ENCODE assay signal across 17 cellular contexts in genomic region chr11:33116535-33116934, GRCh38. TPM values are rescaled to one million over a fixed set of nuclear protein-coding genes. Genes with fewer than 3 reads are reported as not detected.
A peak's percentile ranks its signal among the peaks of the same experiment; 100 is the strongest.
DNase-seq lines count a peak whose midpoint lies in the region; ATAC-seq and TF ChIP-seq lines count a peak whose summit lies in the region.
"Had no signal": no experiment of that assay in that cellular context is flagged by ENCODE, and none has a peak within 500 bp of the region (broad histone marks: within the 10 kb centered on the region; RNA-seq: fewer than 3 reads in every experiment).

No MANE protein-coding gene starts in this region.

- H3K79me2 ChIP-seq in mammary epithelial cell (ENCODE audit: insufficient read depth, low read length) = no peaks in the 10 kb centered on the region

- H3K9me3 ChIP-seq in mammary epithelial cell (replicated peaks; ENCODE audit: insufficient read depth, low read length) = no peaks in the 10 kb centered on the region
- H3K9me3 ChIP-seq: thoracic aorta had no signal

- TF ChIP-seq CTCF in mammary epithelial cell (conservative IDR thresholded peaks at IDR 0.05 in 1 of 2, IDR thresholded peaks at IDR 0.05 in 1 of 2; ENCODE audit: extremely low read depth in 1 of 2, insufficient read depth in 1 of 2, low read depth in 1 of 2, low read length in 2 of 2) = no peak

- no peak overlapping the region for H3K9ac ChIP-seq in mammary epithelial cell (ENCODE audit: insufficient read depth, low read length)
- H3K9ac ChIP-seq: neural progenitor cell had no signal

- ATAC-seq in HG03045 (IDR thresholded peaks at IDR 0.05; ENCODE audit: unreplicated experiment) = no peak
- ATAC-seq in activated CD4-positive, CD25-positive, alpha-beta regulatory T cell treated with anti-CD3 and anti-CD28 coated beads, Interleukin-2, amount 50 U/mL, for 24 hours = no peak
- no peak for ATAC-seq in HG02970 (IDR thresholded peaks at IDR 0.05; ENCODE audit: low FRiP score, unreplicated experiment)
- ATAC-seq: activated T-cell treated with anti-CD3 and anti-CD28 coated beads, Interleukin-2, amount 50 U/mL, for 4 hours; sciatic nerve had no signal

- intact Hi-C loops in mammary epithelial cell (cut with micrococcal nuclease) = no loop called here

- H4K20me1 ChIP-seq in mammary epithelial cell (ENCODE audit: insufficient read depth, low read length) = no peaks in the 10 kb centered on the region

- no peak overlapping the region for H3K4me2 ChIP-seq in mammary epithelial cell (ENCODE audit: insufficient read depth, low read depth, low read length)
- H3K4me2 ChIP-seq: neural progenitor cell had no signal

- in situ Hi-C loops in Caki2 (cut with HindIII; ENCODE audit: low pct_unique_long_range_greater_than_20kb, low sequenced_read_pairs) = no loop called here
- in situ Hi-C loops in mammary epithelial cell (cut with MboI; ENCODE audit: low sequenced_read_pairs in 2 of 2) = no loop called here

- H3K27ac ChIP-seq in mammary epithelial cell (ENCODE audit: insufficient read depth, low read depth, low read length) = no peak overlapping the region
- H3K27ac ChIP-seq: neural progenitor cell, thoracic aorta had no signal

- no peak overlapping the region for H2AFZ ChIP-seq in mammary epithelial cell (ENCODE audit: low read depth, low read length)
- H2AFZ ChIP-seq: neural progenitor cell had no signal

- dilution Hi-C loops in mammary epithelial cell (cut with HindIII; ENCODE audit: low sequenced_read_pairs) = no loop called here

- H3K4me3 ChIP-seq in mammary epithelial cell (replicated peaks in 1 of 3; ENCODE audit: insufficient read depth in 1 of 3, low read depth in 2 of 3, low read length in 3 of 3) = no peak overlapping the region
- H3K4me3 ChIP-seq: neural progenitor cell, thoracic aorta had no signal

- H3K27me3 ChIP-seq in mammary epithelial cell (ENCODE audit: insufficient read depth, low read length) = no peaks in the 10 kb centered on the region
- H3K27me3 ChIP-seq: neural progenitor cell had no signal

- peaks cover 8% of the 10 kb centered on the region for H3K4me1 ChIP-seq in mammary epithelial cell (ENCODE audit: insufficient read depth, low read length)
- H3K4me1 ChIP-seq: neural progenitor cell had no signal

- CTCF ChIA-PET in mammary epithelial cell (lab: Charles Lee; ENCODE audit: low non-redundant PET) = no interaction called here

- peaks cover 2% of the 10 kb centered on the region for H3K36me3 ChIP-seq in mammary epithelial cell (ENCODE audit: insufficient read depth, low read length)
- H3K36me3 ChIP-seq: neural progenitor cell, thoracic aorta had no signal

- no TSS peak for BruUV-seq in mammary epithelial cell (replicated peaks; lab: Mats Ljungman, UMichigan)

- peak; percentile 41 for DNase-seq in Caki2 (ENCODE audit: low read depth)
- DNase-seq in HT1080 (ENCODE audit: low read depth) = peak; percentile 38
- DNase-seq in mammary epithelial cell = peak; percentile 84
- DNase-seq in kidney tubule cell (ENCODE audit: low spot score) = peak; percentile 70
- DNase-seq in iPS-NIHi7 (ENCODE audit: extremely low spot score) = no peak
- DNase-seq: activated T-cell treated with anti-CD3 and anti-CD28 coated beads, Interleukin-2, amount 50 U/mL, for 4 hours; NCI-H1092; NK-92 treated with Interleukin-12 subunit alpha and Interleukin-12 subunit beta, amount 100 ng/mL, for 24 hours; SHP77 treated with DMSO at 0.1 percent for 48 hours; stimulated activated CD4-positive, alpha-beta T cell treated with anti-CD3 and anti-CD28 coated beads, Interleukin-2, amount 100 ng/mL, for 48 hours; stimulated activated CD8-positive, alpha-beta memory T cell treated with anti-CD3 and anti-CD28 coated beads, Interleukin-4, amount 100 ng/mL, for 48 hours had no signal

RNA-seq across cellular contexts. Expression of gene CSTF3, which starts 44.7 kb away (rescaled TPM):
- total RNA-seq in Caki2 (2014; rRNA removed; shearing (Covaris generic); ENCODE audit: low replicate concordance) = 7.5 and 12.0 TPM in 2 replicates
- 33.7 and 43.1 TPM in 2 replicates for total RNA-seq in HT1080 (2014; rRNA removed; shearing (Covaris generic))
- 35.6 and 38.6 TPM in 2 replicates for polyA plus RNA-seq in HT1080 (2015; cell fraction: cytosol; rRNA removed)
- polyA plus RNA-seq in HT1080 (2015; cell fraction: nucleus; rRNA removed) = 124 and 127 TPM in 2 replicates
- total RNA-seq in mammary epithelial cell = 10 to 100 TPM; 21.3 to 32.9 TPM
- 19.4 TPM for polyA plus RNA-seq in mammary epithelial cell
- polyA minus RNA-seq in mammary epithelial cell = 28.9 TPM
